1 cellular context compared by ENCODE assay signal in genomic region chr11:74956387-74956786, GRCh38.
TF ChIP-seq lines count a peak whose summit lies in the region.

No MANE protein-coding gene starts in this region.

TF ChIP-seq in GM23338, 12 proteins besides CTCF, POLR2A, EP300 and RAD21 (continued from another document):
- TF ChIP-seq REST (IDR thresholded peaks at IDR 0.05; ENCODE audit: unreplicated experiment) (no peak), ZNF114 (CRISPR knock-in tag; IDR thresholded peaks at IDR 0.05) (no peak), ZNF462 (CRISPR knock-in tag; IDR thresholded peaks at IDR 0.05) (no peak), EZH2phosphoT487 (IDR thresholded peaks at IDR 0.05; ENCODE audit: unreplicated experiment) (no peak), CREB1 (CRISPR knock-in tag; IDR thresholded peaks at IDR 0.05; ENCODE audit: low read depth) (no peak), JUNB (IDR thresholded peaks at IDR 0.05; ENCODE audit: unreplicated experiment) (no peak), ETS1 (IDR thresholded peaks at IDR 0.05) (no peak), STAT1 (IDR thresholded peaks at IDR 0.05; ENCODE audit: unreplicated experiment) (no peak), EZH2 (IDR thresholded peaks at IDR 0.05; ENCODE audit: low read depth, unreplicated experiment) (no peak), POLR2AphosphoS5 (IDR thresholded peaks at IDR 0.05; ENCODE audit: low read depth) (no peak), ZNF331 (CRISPR knock-in tag; IDR thresholded peaks at IDR 0.05; ENCODE audit: low read depth) (no peak)
